ENCODE assay signal across 8 cellular contexts in genomic region chrX:18425199-18426003, GRCh38. TPM values are rescaled to one million over a fixed set of nuclear protein-coding genes. Genes with fewer than 3 reads are reported as not detected.
DNase-seq lines count a peak whose midpoint lies in the region; FAIRE-seq and TF ChIP-seq lines count a peak whose summit lies in the region.

Gene CDKL5, plus strand, starts transcription at chrX:18425608. Its CDS starts 81,489 bp downstream, at chrX:18507097.

- H3K4me3 ChIP-seq in neural progenitor cell (peak within 1 kb of the TSS; percentile 80), stomach (peak within 1 kb of the TSS; percentile 63 to 74 (median 66))

- H3K4me1 ChIP-seq in neural progenitor cell (peaks cover 22% of the 10 kb centered on the region), stomach (peaks cover 0 to 21% (median 9%) of the 10 kb centered on the region in 4 donors)

- no peak within 1 kb of the TSS for H3K27ac ChIP-seq in neural progenitor cell
- peak within 1 kb of the TSS; percentile 80 to 89 (median 86) for H3K27ac ChIP-seq in stomach

- peaks cover 15% of the 10 kb centered on the region for H3F3A ChIP-seq in neural progenitor cell (ENCODE audit: low read depth)

- H3K36me3 Mint-ChIP-seq in HFFc6 (ENCODE audit: low read depth) = no peaks in the 10 kb centered on the region
- no peaks in the 10 kb centered on the region for H3K36me3 Mint-ChIP-seq in activated naive CD4-positive, alpha-beta T cell treated with anti-CD3 and anti-CD28 coated beads for 36 hours (ENCODE audit: low read depth)
- no peaks in the 10 kb centered on the region for H3K36me3 Mint-ChIP-seq in neural progenitor cell

- peak within 1 kb of the TSS; percentile 78 for H3K4me2 ChIP-seq in neural progenitor cell

- H3K4me3 Mint-ChIP-seq in HFFc6 (peak within 1 kb of the TSS; percentile 95), neural progenitor cell (peak within 1 kb of the TSS; percentile 93)
- peak within 1 kb of the TSS; percentile 77 for H3K4me3 Mint-ChIP-seq in activated naive CD4-positive, alpha-beta T cell treated with anti-CD3 and anti-CD28 coated beads for 36 hours

- CTCF ChIA-PET in activated naive CD4-positive, alpha-beta T cell treated with anti-CD3 and anti-CD28 coated beads for 36 hours (lab: Charles Lee) = no interaction called here

- H3K27ac Mint-ChIP-seq in HFFc6 (peak within 1 kb of the TSS; percentile 87), neural progenitor cell (peak within 1 kb of the TSS; percentile 10)
- no peak within 1 kb of the TSS for H3K27ac Mint-ChIP-seq in activated naive CD4-positive, alpha-beta T cell treated with anti-CD3 and anti-CD28 coated beads for 36 hours

- H3K27me3 ChIP-seq in neural progenitor cell (peaks cover 10% of the 10 kb centered on the region), stomach (peaks cover 0 to 6% (median 0%) of the 10 kb centered on the region in 3 donors)

- H3K27me3 Mint-ChIP-seq in HFFc6 (ENCODE audit: insufficient read depth) = no peaks in the 10 kb centered on the region
- H3K27me3 Mint-ChIP-seq in activated naive CD4-positive, alpha-beta T cell treated with anti-CD3 and anti-CD28 coated beads for 36 hours (ENCODE audit: low read depth) = no peaks in the 10 kb centered on the region
- H3K27me3 Mint-ChIP-seq in neural progenitor cell (ENCODE audit: insufficient read depth, low read depth) = peaks cover 8% of the 10 kb centered on the region

- H3K9me3 ChIP-seq in neural progenitor cell (ENCODE audit: low read depth) (peaks cover 7% of the 10 kb centered on the region), stomach (no peaks in the 10 kb centered on the region)

- no peak for TF ChIP-seq CTCF in HFFc6 (IDR thresholded peaks at IDR 0.05)
- TF ChIP-seq CTCF in neural progenitor cell (IDR thresholded peaks at IDR 0.05) = no peak
- TF ChIP-seq CTCF in stomach (IDR thresholded peaks at IDR 0.05) = peak in 1 of 7 experiments; percentile 8

- 0 to 19% (median 7%) methylated on average over 50 to 76 of the region's 79 CpGs; no CpG with 5 or more reads in 1 of the 5 donors for WGBS in stomach, 5 donors

- peak; percentile 77 for DNase-seq in GF-D8 (lab: John Stamatoyannopoulos, UW)
- peak; percentile 95 for DNase-seq in HFFc6
- DNase-seq in NAMALWA (ENCODE audit: low spot score) = peak; percentile 96
- DNase-seq in SK-MEL-5 (ENCODE audit: low read depth, low spot score) = peak; percentile 95
- DNase-seq in activated naive CD4-positive, alpha-beta T cell treated with anti-CD3 and anti-CD28 coated beads for 36 hours = peak; percentile 97
- DNase-seq in frontal cortex (ENCODE audit: low spot score in 2 of 2) = peak; percentile 83 to 86
- DNase-seq in neural progenitor cell (ENCODE audit: low spot score) = peak; percentile 97
- peak; percentile 97 for DNase-seq in stomach

- H4K20me1 ChIP-seq in neural progenitor cell (ENCODE audit: low read depth) = peaks cover 31% of the 10 kb centered on the region

- H3K36me3 ChIP-seq in neural progenitor cell (no peaks in the 10 kb centered on the region), stomach (no peaks in the 10 kb centered on the region)

- in situ Hi-C loops in SK-MEL-5 (cut with HindIII; ENCODE audit: low pct_unique_long_range_greater_than_20kb, low sequenced_read_pairs) = no loop called here

- TF ChIP-seq EP300 in stomach (IDR thresholded peaks at IDR 0.05) = no peak

- intact Hi-C loops in activated naive CD4-positive, alpha-beta T cell treated with anti-CD3 and anti-CD28 coated beads for 36 hours (cut with micrococcal nuclease) = loop anchor here (1.0 to 2.0 kb wide), 5 partner anchors 71 to 918 kb away; partner anchors contain the start of genes PDHA1, PHKA2 and SCML2
- intact Hi-C loops in stomach (cut with DNase I; ENCODE audit: low total_unique reads) = no loop called here

- H3K4me1 Mint-ChIP-seq in HFFc6 (ENCODE audit: low read depth) (peaks cover 34% of the 10 kb centered on the region), neural progenitor cell (peaks cover 2% of the 10 kb centered on the region)
- peaks cover 7% of the 10 kb centered on the region for H3K4me1 Mint-ChIP-seq in activated naive CD4-positive, alpha-beta T cell treated with anti-CD3 and anti-CD28 coated beads for 36 hours (ENCODE audit: low read depth)

- TF ChIP-seq POLR2A in stomach (IDR thresholded peaks at IDR 0.05) = peak in 2 of 4 donors; percentile 31 to 40

- H3K9me3 Mint-ChIP-seq in HFFc6 (no peaks in the 10 kb centered on the region), neural progenitor cell (peaks cover 6% of the 10 kb centered on the region)
- no peaks in the 10 kb centered on the region for H3K9me3 Mint-ChIP-seq in activated naive CD4-positive, alpha-beta T cell treated with anti-CD3 and anti-CD28 coated beads for 36 hours

- H2AFZ ChIP-seq in neural progenitor cell (replicated peaks) = peak within 1 kb of the TSS; percentile 76

- no peak within 1 kb of the TSS for H3K9ac ChIP-seq in neural progenitor cell

- FAIRE-seq in frontal cortex (lab: Jason Lieb, UNC) = peak; percentile 37

- H3K79me2 ChIP-seq in neural progenitor cell (ENCODE audit: low read depth) = peaks cover 34% of the 10 kb centered on the region

RNA-seq across cellular contexts. Expression of gene CDKL5, which starts in this region (rescaled TPM):
- total RNA-seq in HFFc6 (2021; fragmentation: NEBNext Ultra II Directional; extraction: Animal tissue kit (Norgen Biotek cat#: 25700)) = 1 to 10 TPM; 5.6 to 5.9 (median 5.8) TPM
- 2.9 TPM in 2 replicates for total RNA-seq in SK-MEL-5 (2014; rRNA removed; shearing (Covaris generic))
- polyA plus RNA-seq in SK-MEL-5 (2015; cell fraction: cytosol; rRNA removed) = 1.7 and 2.6 TPM in 2 replicates
- polyA plus RNA-seq in SK-MEL-5 (2015; cell fraction: nucleus; rRNA removed) = 2.3 and 3.4 TPM in 2 replicates
- 1 to 10 TPM in 1 of 2 experiments, under 1 TPM in 1; 0.91 to 1.4 TPM for total RNA-seq in activated naive CD4-positive, alpha-beta T cell treated with anti-CD3 and anti-CD28 coated beads for 36 hours
- total RNA-seq in frontal cortex (37.5 TPM), neural progenitor cell (ENCODE audit: low replicate concordance) (6.8 and 8.6 TPM in 2 replicates), stomach (10 to 100 TPM in 1 of 5 donors, 1 to 10 TPM in 3, under 1 TPM in 1; under 0.01 to 21.4 (median 7.7) TPM)
- 1 to 10 TPM in 1 of 3 donors, under 1 TPM in 2; 0.61 to 1.2 (median 0.65) TPM for polyA plus RNA-seq in stomach
